ENCODE assay signal across 8 cellular contexts in genomic region chr6:33672808-33673207, GRCh38. TPM values are rescaled to one million over a fixed set of nuclear protein-coding genes. Genes with fewer than 3 reads are reported as not detected.
A peak's percentile ranks its signal among the peaks of the same experiment; 100 is the strongest.
DNase-seq lines count a peak whose midpoint lies in the region; ATAC-seq and TF ChIP-seq lines count a peak whose summit lies in the region.

No MANE protein-coding gene starts in this region.

- H3F3A ChIP-seq in GM23338 (replicated peaks; ENCODE audit: low read depth), result no peaks in the 10 kb centered on the region

- H2AFZ ChIP-seq in GM23338, result no peak overlapping the region

- intact Hi-C loops in Right ventricle myocardium superior (cut with DNase I), result no loop called here
- intact Hi-C loops in stomach (cut with DNase I; ENCODE audit: low total_unique reads), result no loop called here

- TF ChIP-seq CTCF in GM23338 (conservative IDR thresholded peaks at IDR 0.05; ENCODE audit: low read depth in 2 of 2) (peak; percentile 35 to 57), stomach (IDR thresholded peaks at IDR 0.05) (peak in 3 of 7 experiments; percentile 13 to 47 (median 29))

- DNase-seq in GM23338 (ENCODE audit: low spot score) (peak; percentile 59), SW 1271 (lab: John Stamatoyannopoulos, UW) (peak; percentile 89 to 90), Right ventricle myocardium superior (peak; percentile 94), NCI-H187 treated with DMSO at 0.1 percent for 48 hours (lab: John Stamatoyannopoulos, UW) (no peak), stomach (no peak), NCI-H526 treated with DMSO at 0.1 percent for 48 hours (lab: John Stamatoyannopoulos, UW) (no peak)
- no peak for DNase-seq in stimulated activated effector memory CD8-positive, alpha-beta T cell treated with anti-CD3 and anti-CD28 coated beads, Interleukin-12 subunit alpha, Interleukin-12 subunit beta, amount 100 ng/mL, for 72 hours (ENCODE audit: low spot score in 2 of 2)

- H3K27ac ChIP-seq in GM23338 (ENCODE audit: low read depth) (no peak overlapping the region), stomach (peak overlapping the region in 1 of 5 donors; percentile 49)

- peaks cover 4% of the 10 kb centered on the region; the same call in 2 of the 3 replicates for H3K4me1 Mint-ChIP-seq in GM23338
- peaks cover 11% of the 10 kb centered on the region for H3K4me1 Mint-ChIP-seq in stimulated activated effector memory CD8-positive, alpha-beta T cell treated with anti-CD3 and anti-CD28 coated beads, Interleukin-12 subunit alpha, Interleukin-12 subunit beta, amount 100 ng/mL, for 72 hours

- no peak for TF ChIP-seq EP300 in stomach (IDR thresholded peaks at IDR 0.05)

- no peaks in the 10 kb centered on the region for H3K4me1 ChIP-seq in GM23338 (ENCODE audit: insufficient read depth)
- peaks cover 0 to 20% (median 5%) of the 10 kb centered on the region in 4 donors for H3K4me1 ChIP-seq in stomach

- 2 to 80% (median 36%) methylated on average over 1 to 5 of the region's 5 CpGs for WGBS in stomach, 5 donors

- H3K36me3 ChIP-seq in GM23338 (ENCODE audit: insufficient read depth), result no peaks in the 10 kb centered on the region
- peaks cover 54 to 100% (median 97%) of the 10 kb centered on the region in 4 donors for H3K36me3 ChIP-seq in stomach

- ATAC-seq in GM23338, result peak; percentile 53
- peak; percentile 94 for ATAC-seq in Right ventricle myocardium superior (ENCODE audit: poor library complexity)
- peak; percentile 31 for ATAC-seq in stimulated activated effector memory CD8-positive, alpha-beta T cell treated with anti-CD3 and anti-CD28 coated beads, Interleukin-12 subunit alpha, Interleukin-12 subunit beta, amount 100 ng/mL, for 72 hours
- ATAC-seq in HG03139 (IDR thresholded peaks at IDR 0.05; ENCODE audit: unreplicated experiment), result no peak

- H3K36me3 Mint-ChIP-seq in GM23338 (ENCODE audit: low read depth), result peaks cover 31% of the 10 kb centered on the region
- H3K36me3 Mint-ChIP-seq in stimulated activated effector memory CD8-positive, alpha-beta T cell treated with anti-CD3 and anti-CD28 coated beads, Interleukin-12 subunit alpha, Interleukin-12 subunit beta, amount 100 ng/mL, for 72 hours, result peaks cover 97% of the 10 kb centered on the region

- H3K4me3 ChIP-seq in GM23338, result no peak overlapping the region
- H3K4me3 ChIP-seq in stomach, result no peak overlapping the region

- H3K4me2 ChIP-seq in GM23338, result no peak overlapping the region

- no peaks in the 10 kb centered on the region; the same call in 1 of the 2 replicates for H4K20me1 ChIP-seq in GM23338 (replicated peaks; ENCODE audit: insufficient read depth)

- no peak for TF ChIP-seq POLR2A in stomach (IDR thresholded peaks at IDR 0.05)

- H3K79me2 ChIP-seq in GM23338 (replicated peaks; ENCODE audit: insufficient read depth), result no peaks in the 10 kb centered on the region

- no peaks in the 10 kb centered on the region for H3K9me3 Mint-ChIP-seq in GM23338
- H3K9me3 Mint-ChIP-seq in stimulated activated effector memory CD8-positive, alpha-beta T cell treated with anti-CD3 and anti-CD28 coated beads, Interleukin-12 subunit alpha, Interleukin-12 subunit beta, amount 100 ng/mL, for 72 hours, result no peaks in the 10 kb centered on the region

- H3K27me3 ChIP-seq in GM23338 (ENCODE audit: insufficient read depth) (no peaks in the 10 kb centered on the region), stomach (no peaks in the 10 kb centered on the region)

- H3K9me2 ChIP-seq in GM23338 (ENCODE audit: insufficient read depth), result no peaks in the 10 kb centered on the region

- no peak overlapping the region for H3K27ac Mint-ChIP-seq in GM23338
- peak overlapping the region; percentile 87 for H3K27ac Mint-ChIP-seq in stimulated activated effector memory CD8-positive, alpha-beta T cell treated with anti-CD3 and anti-CD28 coated beads, Interleukin-12 subunit alpha, Interleukin-12 subunit beta, amount 100 ng/mL, for 72 hours

- H3K9me3 ChIP-seq in stomach, result no peaks in the 10 kb centered on the region

- H3K27me3 Mint-ChIP-seq in GM23338 (ENCODE audit: insufficient read depth, low read depth, poor library complexity), result peaks cover 19% of the 10 kb centered on the region

- H3K4me3 Mint-ChIP-seq in GM23338, result no peak overlapping the region
- no peak overlapping the region for H3K4me3 Mint-ChIP-seq in stimulated activated effector memory CD8-positive, alpha-beta T cell treated with anti-CD3 and anti-CD28 coated beads, Interleukin-12 subunit alpha, Interleukin-12 subunit beta, amount 100 ng/mL, for 72 hours

TF ChIP-seq in GM23338, 12 proteins besides CTCF, POLR2A, EP300 and RAD21:
- TF ChIP-seq ZNF331 (CRISPR knock-in tag; IDR thresholded peaks at IDR 0.05; ENCODE audit: low read depth) (no peak), EZH2phosphoT487 (IDR thresholded peaks at IDR 0.05; ENCODE audit: unreplicated experiment) (no peak), EZH2 (IDR thresholded peaks at IDR 0.05; ENCODE audit: low read depth, unreplicated experiment) (no peak), POLR2AphosphoS5 (IDR thresholded peaks at IDR 0.05; ENCODE audit: low read depth) (no peak), CREB1 (CRISPR knock-in tag; IDR thresholded peaks at IDR 0.05; ENCODE audit: low read depth) (no peak)
- TF ChIP-seq, protein P1, sequence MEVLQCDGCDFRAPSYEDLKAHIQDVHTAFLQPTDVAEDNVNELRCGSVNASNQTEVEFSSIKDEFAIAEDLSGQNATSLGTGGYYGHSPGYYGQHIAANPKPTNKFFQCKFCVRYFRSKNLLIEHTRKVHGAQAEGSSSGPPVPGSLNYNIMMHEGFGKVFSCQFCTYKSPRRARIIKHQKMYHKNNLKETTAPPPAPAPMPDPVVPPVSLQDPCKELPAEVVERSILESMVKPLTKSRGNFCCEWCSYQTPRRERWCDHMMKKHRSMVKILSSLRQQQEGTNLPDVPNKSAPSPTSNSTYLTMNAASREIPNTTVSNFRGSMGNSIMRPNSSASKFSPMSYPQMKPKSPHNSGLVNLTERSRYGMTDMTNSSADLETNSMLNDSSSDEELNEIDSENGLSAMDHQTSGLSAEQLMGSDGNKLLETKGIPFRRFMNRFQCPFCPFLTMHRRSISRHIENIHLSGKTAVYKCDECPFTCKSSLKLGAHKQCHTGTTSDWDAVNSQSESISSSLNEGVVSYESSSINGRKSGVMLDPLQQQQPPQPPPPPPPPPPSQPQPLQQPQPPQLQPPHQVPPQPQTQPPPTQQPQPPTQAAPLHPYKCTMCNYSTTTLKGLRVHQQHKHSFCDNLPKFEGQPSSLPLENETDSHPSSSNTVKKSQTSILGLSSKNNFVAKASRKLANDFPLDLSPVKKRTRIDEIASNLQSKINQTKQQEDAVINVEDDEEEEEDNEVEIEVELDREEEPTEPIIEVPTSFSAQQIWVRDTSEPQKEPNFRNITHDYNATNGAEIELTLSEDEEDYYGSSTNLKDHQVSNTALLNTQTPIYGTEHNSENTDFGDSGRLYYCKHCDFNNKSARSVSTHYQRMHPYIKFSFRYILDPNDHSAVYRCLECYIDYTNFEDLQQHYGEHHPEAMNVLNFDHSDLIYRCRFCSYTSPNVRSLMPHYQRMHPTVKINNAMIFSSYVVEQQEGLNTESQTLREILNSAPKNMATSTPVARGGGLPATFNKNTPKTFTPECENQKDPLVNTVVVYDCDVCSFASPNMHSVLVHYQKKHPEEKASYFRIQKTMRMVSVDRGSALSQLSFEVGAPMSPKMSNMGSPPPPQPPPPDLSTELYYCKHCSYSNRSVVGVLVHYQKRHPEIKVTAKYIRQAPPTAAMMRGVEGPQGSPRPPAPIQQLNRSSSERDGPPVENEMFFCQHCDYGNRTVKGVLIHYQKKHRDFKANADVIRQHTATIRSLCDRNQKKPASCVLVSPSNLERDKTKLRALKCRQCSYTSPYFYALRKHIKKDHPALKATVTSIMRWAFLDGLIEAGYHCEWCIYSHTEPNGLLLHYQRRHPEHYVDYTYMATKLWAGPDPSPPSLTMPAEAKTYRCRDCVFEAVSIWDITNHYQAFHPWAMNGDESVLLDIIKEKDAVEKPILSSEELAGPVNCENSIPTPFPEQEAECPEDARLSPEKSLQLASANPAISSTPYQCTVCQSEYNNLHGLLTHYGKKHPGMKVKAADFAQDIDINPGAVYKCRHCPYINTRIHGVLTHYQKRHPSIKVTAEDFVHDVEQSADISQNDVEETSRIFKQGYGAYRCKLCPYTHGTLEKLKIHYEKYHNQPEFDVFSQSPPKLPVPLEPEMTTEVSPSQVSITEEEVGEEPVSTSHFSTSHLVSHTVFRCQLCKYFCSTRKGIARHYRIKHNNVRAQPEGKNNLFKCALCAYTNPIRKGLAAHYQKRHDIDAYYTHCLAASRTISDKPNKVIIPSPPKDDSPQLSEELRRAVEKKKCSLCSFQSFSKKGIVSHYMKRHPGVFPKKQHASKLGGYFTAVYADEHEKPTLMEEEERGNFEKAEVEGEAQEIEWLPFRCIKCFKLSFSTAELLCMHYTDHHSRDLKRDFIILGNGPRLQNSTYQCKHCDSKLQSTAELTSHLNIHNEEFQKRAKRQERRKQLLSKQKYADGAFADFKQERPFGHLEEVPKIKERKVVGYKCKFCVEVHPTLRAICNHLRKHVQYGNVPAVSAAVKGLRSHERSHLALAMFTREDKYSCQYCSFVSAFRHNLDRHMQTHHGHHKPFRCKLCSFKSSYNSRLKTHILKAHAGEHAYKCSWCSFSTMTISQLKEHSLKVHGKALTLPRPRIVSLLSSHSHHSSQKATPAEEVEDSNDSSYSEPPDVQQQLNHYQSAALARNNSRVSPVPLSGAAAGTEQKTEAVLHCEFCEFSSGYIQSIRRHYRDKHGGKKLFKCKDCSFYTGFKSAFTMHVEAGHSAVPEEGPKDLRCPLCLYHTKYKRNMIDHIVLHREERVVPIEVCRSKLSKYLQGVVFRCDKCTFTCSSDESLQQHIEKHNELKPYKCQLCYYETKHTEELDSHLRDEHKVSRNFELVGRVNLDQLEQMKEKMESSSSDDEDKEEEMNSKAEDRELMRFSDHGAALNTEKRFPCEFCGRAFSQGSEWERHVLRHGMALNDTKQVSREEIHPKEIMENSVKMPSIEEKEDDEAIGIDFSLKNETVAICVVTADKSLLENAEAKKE (CRISPR knock-in tag; IDR thresholded peaks at IDR 0.05), result no peak

RNA-seq across cellular contexts. Expression of gene UQCC2, which starts 38.7 kb away (rescaled TPM):
- 33.9 and 48.9 TPM in 2 replicates for total RNA-seq in GM23338 (2014; rRNA removed; shearing (Covaris generic))
- polyA plus RNA-seq in GM23338 (2016; fragmentation: Nextera tagmentation; extraction: Ambion mirVana) (379 and 450 TPM in 2 replicates), stomach (100 to 1,000 TPM in 1 of 3 donors, 10 to 100 TPM in 2; 83.1 to 109 (median 93.7) TPM)
- total RNA-seq in Right ventricle myocardium superior (208 TPM), stomach (10 to 100 TPM in 3 of 5 donors, 1 to 10 TPM in 2; 4.7 to 25.4 (median 15.4) TPM)

RNA-seq across cellular contexts. Expression of gene ITPR3, which starts 51.7 kb away (rescaled TPM):
- total RNA-seq in GM23338 (2014; rRNA removed; shearing (Covaris generic)), result 29.8 and 31.9 TPM in 2 replicates
- polyA plus RNA-seq in GM23338 (2016; fragmentation: Nextera tagmentation; extraction: Ambion mirVana) (7.1 and 7.3 TPM in 2 replicates), stomach (10 to 100 TPM; 14.1 to 17.1 (median 14.3) TPM)
- total RNA-seq in Right ventricle myocardium superior (6.0 TPM), stomach (100 to 1,000 TPM in 3 of 5 donors, 10 to 100 TPM in 2; 46.3 to 149 (median 105) TPM)

Comparison
In these comparisons a context has a peak if more than half of its experiments do, and no peak if none do; other contexts are left out.
1. DNase-seq: peak in GM23338 (single experiment), SW 1271 (2 of 2) and Right ventricle myocardium superior (single experiment); none in stimulated activated effector memory CD8-positive, alpha-beta T cell treated with anti-CD3 and anti-CD28 coated beads, Interleukin-12 subunit alpha, Interleukin-12 subunit beta, amount 100 ng/mL, for 72 hours (0 of 2), NCI-H187 treated with DMSO at 0.1 percent for 48 hours (single experiment), stomach (single experiment) and NCI-H526 treated with DMSO at 0.1 percent for 48 hours (single experiment).